Comparison of ENCODE assay signal across 7 cellular contexts in the genomic region with DNA sequence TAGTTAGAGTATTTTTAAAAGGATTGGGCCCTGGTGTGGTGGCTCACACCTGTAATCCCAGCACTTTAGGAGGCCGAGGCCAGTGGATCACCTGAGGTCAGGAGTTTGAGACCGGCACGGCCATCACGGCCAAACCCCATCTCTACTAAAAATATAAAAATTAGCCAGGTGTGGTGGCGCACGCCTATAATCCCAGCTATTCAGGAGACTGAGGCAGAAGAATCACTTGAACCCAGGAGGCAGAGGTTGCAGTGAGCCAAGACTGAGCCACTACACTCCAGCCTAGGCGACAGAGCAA. TPM values are rescaled to one million over a fixed set of nuclear protein-coding genes. Genes with fewer than 3 reads are reported as not detected.
"Had no signal": no experiment of that assay in that cellular context is flagged by ENCODE, and none has a peak within 500 bp of the region (broad histone marks: within the 10 kb centered on the region; RNA-seq: fewer than 3 reads in every experiment).

No MANE protein-coding gene starts in this region.

RNA-seq across cellular contexts. Expression of a gene that starts 31.8 kb away (rescaled TPM):
- total RNA-seq: HT-29, PC-3, Peyer's patch, RPMI7951, SK-MEL-5, T-cell had no signal
- polyA plus RNA-seq: SK-N-SH had no signal
